8 cellular contexts compared by ENCODE assay signal in genomic region chr11:12167098-12167999, GRCh38.
DNase-seq lines count a peak whose midpoint lies in the region; TF ChIP-seq lines count a peak whose summit lies in the region.

No MANE protein-coding gene starts in this region.

- H3K27ac Mint-ChIP-seq in nephron progenitor cell, result peak overlapping the region; percentile 15

- H3K27ac ChIP-seq in coronary artery, result peak overlapping the region; percentile 93 to 99

- DNase-seq in GM04504 (ENCODE audit: low read depth), result peak; percentile 75
- DNase-seq in NOMO-1 treated with DMSO at 0.1 percent for 48 hours (lab: John Stamatoyannopoulos, UW; ENCODE audit: unreplicated experiment), result peak; percentile 90
- DNase-seq in coronary artery (ENCODE audit: low spot score), result peak; percentile 78
- no peak for DNase-seq in nephron progenitor cell
- no peak for DNase-seq in GM19238 (ENCODE audit: insufficient read length, low spot score)
- DNase-seq in DMS114 treated with DMSO at 0.1 percent for 48 hours (lab: John Stamatoyannopoulos, UW; ENCODE audit: unreplicated experiment), result no peak
- no peak for DNase-seq in NCI-H2107 treated with DMSO at 0.1 percent for 48 hours (lab: John Stamatoyannopoulos, UW; ENCODE audit: unreplicated experiment)
- DNase-seq in KG1 (lab: John Stamatoyannopoulos, UW), result no peak

- H3K4me3 ChIP-seq in coronary artery, result peak overlapping the region; percentile 37

- no peak overlapping the region for H3K4me3 Mint-ChIP-seq in nephron progenitor cell

- no peaks in the 10 kb centered on the region for H3K9me3 Mint-ChIP-seq in nephron progenitor cell

- H3K27me3 Mint-ChIP-seq in nephron progenitor cell (ENCODE audit: low read depth, poor library complexity), result peaks cover 12% of the 10 kb centered on the region

- peaks cover 47% of the 10 kb centered on the region for H3K4me1 Mint-ChIP-seq in nephron progenitor cell

- no peak for TF ChIP-seq CTCF in coronary artery (IDR thresholded peaks at IDR 0.05)
- no peak for TF ChIP-seq CTCF in nephron progenitor cell (IDR thresholded peaks at IDR 0.05)

- no peaks in the 10 kb centered on the region for H3K36me3 Mint-ChIP-seq in nephron progenitor cell (ENCODE audit: low read depth)

Comparison
In these comparisons a context has a peak if more than half of its experiments do, and no peak if none do; other contexts are left out.
1. DNase-seq: peak in GM04504 (single experiment), NOMO-1 treated with DMSO at 0.1 percent for 48 hours (single experiment) and coronary artery (single experiment); none in nephron progenitor cell (single experiment), GM19238 (single experiment), DMS114 treated with DMSO at 0.1 percent for 48 hours (single experiment), NCI-H2107 treated with DMSO at 0.1 percent for 48 hours (single experiment) and KG1 (single experiment).